Comparison of ENCODE assay signal across 20 cellular contexts in the genomic region with DNA sequence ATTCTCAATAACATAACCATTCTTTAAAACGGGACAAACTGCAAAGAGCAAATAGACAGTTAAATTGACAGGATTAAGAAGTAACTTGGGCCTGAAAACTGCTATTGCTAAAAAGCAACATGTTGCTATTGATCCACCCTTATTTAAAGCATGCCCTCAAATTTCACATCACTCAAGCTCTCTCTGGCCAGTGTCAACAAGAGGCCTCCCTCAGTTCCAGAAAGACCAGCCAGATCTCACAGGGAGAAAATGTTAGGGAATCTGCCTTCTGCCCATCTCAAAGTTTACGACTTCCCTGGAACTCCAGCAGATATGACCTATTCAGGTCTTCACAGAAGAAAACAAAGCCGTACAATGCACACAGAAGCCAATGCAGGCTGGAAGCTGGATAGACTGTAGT. TPM values are rescaled to one million over a fixed set of nuclear protein-coding genes. Genes with fewer than 3 reads are reported as not detected.
DNase-seq lines count a peak whose midpoint lies in the region; ATAC-seq and TF ChIP-seq lines count a peak whose summit lies in the region.
"Had no signal": no experiment of that assay in that cellular context is flagged by ENCODE, and none has a peak within 500 bp of the region (broad histone marks: within the 10 kb centered on the region; RNA-seq: fewer than 3 reads in every experiment).

No MANE protein-coding gene starts in this region.

- H3K27me3 ChIP-seq in BLaER1 (no peaks in the 10 kb centered on the region), osteoblast (ENCODE audit: insufficient read depth, low read length) (no peaks in the 10 kb centered on the region)
- no peaks in the 10 kb centered on the region for H3K27me3 ChIP-seq in effector memory CD4-positive, alpha-beta T cell (replicated peaks; ENCODE audit: control insufficient read depth, insufficient read depth, low read length, poor library complexity, severe bottlenecking)
- H3K27me3 ChIP-seq: gastroesophageal sphincter had no signal

- H4K20me1 ChIP-seq in BLaER1 (peaks cover 99% of the 10 kb centered on the region), osteoblast (ENCODE audit: insufficient read depth, low read length) (peaks cover 71% of the 10 kb centered on the region)

- peaks cover 56% of the 10 kb centered on the region for H3K4me1 Mint-ChIP-seq in HFFc6 (ENCODE audit: low read depth)
- H3K4me1 Mint-ChIP-seq in glutamatergic neuron (ENCODE audit: low read depth, unreplicated experiment): peaks cover 43% of the 10 kb centered on the region
- peaks cover 28% of the 10 kb centered on the region for H3K4me1 Mint-ChIP-seq in osteocyte (ENCODE audit: unreplicated experiment)

- DNase-seq in HFFc6 (no peak), glutamatergic neuron (no peak), osteocyte (ENCODE audit: extremely low spot score, unreplicated experiment) (no peak), osteoblast (ENCODE audit: insufficient read length, low spot score, missing footprints) (no peak), HT-29 (ENCODE audit: low spot score) (no peak)
- DNase-seq in effector memory CD4-positive, alpha-beta T cell: no peak
- DNase-seq: activated CD4-positive, alpha-beta T cell treated with anti-CD3 and anti-CD28 coated beads, Interleukin-2, amount 50 U/mL, for 48 hours; activated T-cell treated with anti-CD3 and anti-CD28 coated beads, Interleukin-2, amount 50 U/mL, for 1 hour; dermis blood vessel endothelial cell; lower lobe of right lung; natural killer cell; NCI-H187 treated with DMSO at 0.1 percent for 48 hours; SHP77; stimulated activated naive CD8-positive, alpha-beta T cell treated with anti-CD3 and anti-CD28 coated beads, Interleukin-15, Interleukin-2, amounts not matched to agents 100 U/mL and 50 U/mL, for 24 hours had no signal

- H3K27ac Mint-ChIP-seq in HFFc6: peak overlapping the region; percentile 42
- peak overlapping the region; percentile 98 for H3K27ac Mint-ChIP-seq in glutamatergic neuron (ENCODE audit: unreplicated experiment)
- peak overlapping the region; percentile 56 for H3K27ac Mint-ChIP-seq in osteocyte (ENCODE audit: unreplicated experiment)
- H3K27ac Mint-ChIP-seq: activated naive CD8-positive, alpha-beta T cell; IgD-negative memory B cell had no signal

- H3K9me3 ChIP-seq in BLaER1 (no peaks in the 10 kb centered on the region), osteoblast (ENCODE audit: low read depth, low read length) (no peaks in the 10 kb centered on the region)
- H3K9me3 ChIP-seq in effector memory CD4-positive, alpha-beta T cell (ENCODE audit: control insufficient read depth, low read length): no peaks in the 10 kb centered on the region
- H3K9me3 ChIP-seq: gastroesophageal sphincter, HAP-1, lower lobe of right lung had no signal

- H2AFZ ChIP-seq in osteoblast (ENCODE audit: low read length): no peak overlapping the region

- H3K27me3 Mint-ChIP-seq in HFFc6 (ENCODE audit: insufficient read depth) (no peaks in the 10 kb centered on the region; the same call in 1 of the 2 replicates), glutamatergic neuron (ENCODE audit: unreplicated experiment) (peaks cover 6% of the 10 kb centered on the region), osteocyte (ENCODE audit: unreplicated experiment) (no peaks in the 10 kb centered on the region)
- H3K27me3 Mint-ChIP-seq: activated naive CD8-positive, alpha-beta T cell; IgD-negative memory B cell had no signal

- peaks cover 4% of the 10 kb centered on the region; the same call in 1 of the 2 replicates for H3K36me3 Mint-ChIP-seq in HFFc6 (ENCODE audit: low read depth)
- H3K36me3 Mint-ChIP-seq in glutamatergic neuron (ENCODE audit: unreplicated experiment): no peaks in the 10 kb centered on the region
- peaks cover 9% of the 10 kb centered on the region for H3K36me3 Mint-ChIP-seq in osteocyte (ENCODE audit: unreplicated experiment)

- H3K4me1 ChIP-seq in BLaER1: peaks cover 45% of the 10 kb centered on the region
- peaks cover 36% of the 10 kb centered on the region for H3K4me1 ChIP-seq in osteoblast (ENCODE audit: insufficient read depth, low read length)
- H3K4me1 ChIP-seq in effector memory CD4-positive, alpha-beta T cell (ENCODE audit: control insufficient read depth, insufficient read depth, low read length, poor library complexity, severe bottlenecking): no peaks in the 10 kb centered on the region

- H3K4me2 ChIP-seq in BLaER1 (peak overlapping the region; percentile 69; the same call in 1 of the 2 replicates), osteoblast (ENCODE audit: insufficient read depth, low read length) (no peak overlapping the region)

- H3K9me3 Mint-ChIP-seq in HFFc6 (no peaks in the 10 kb centered on the region), glutamatergic neuron (ENCODE audit: unreplicated experiment) (peaks cover 8% of the 10 kb centered on the region), osteocyte (ENCODE audit: unreplicated experiment) (no peaks in the 10 kb centered on the region)
- H3K9me3 Mint-ChIP-seq: IgD-negative memory B cell, natural killer cell had no signal

- H3K4me3 Mint-ChIP-seq in HFFc6 (no peak overlapping the region; the same call in 1 of the 2 replicates), glutamatergic neuron (ENCODE audit: unreplicated experiment) (peak overlapping the region; percentile 79), osteocyte (ENCODE audit: unreplicated experiment) (no peak overlapping the region)
- H3K4me3 Mint-ChIP-seq: activated naive CD8-positive, alpha-beta T cell; IgD-negative memory B cell; natural killer cell had no signal

- peaks cover 85% of the 10 kb centered on the region for H3K79me2 ChIP-seq in osteoblast (ENCODE audit: insufficient read depth, low read length)

- ATAC-seq in GM18858 (IDR thresholded peaks at IDR 0.05; ENCODE audit: unreplicated experiment): no peak
- ATAC-seq: gastroesophageal sphincter; lower lobe of right lung; natural killer cell; stimulated activated naive CD8-positive, alpha-beta T cell treated with anti-CD3 and anti-CD28 coated beads, Interleukin-15, Interleukin-2, amounts not matched to agents 100 U/mL and 50 U/mL, for 24 hours had no signal

- TF ChIP-seq CTCF in HFFc6 (IDR thresholded peaks at IDR 0.05): no peak
- TF ChIP-seq CTCF in glutamatergic neuron (IDR thresholded peaks at IDR 0.05; ENCODE audit: partially characterized antibody, unreplicated experiment): no peak
- TF ChIP-seq CTCF in osteocyte (IDR thresholded peaks at IDR 0.05): no peak
- no peak for TF ChIP-seq CTCF in osteoblast (IDR thresholded peaks at IDR 0.05; ENCODE audit: extremely low read depth, low read depth, low read length)

- peaks cover 32% of the 10 kb centered on the region for H3K36me3 ChIP-seq in BLaER1
- peaks cover 16% of the 10 kb centered on the region for H3K36me3 ChIP-seq in osteoblast (ENCODE audit: insufficient read depth, low read length)
- H3K36me3 ChIP-seq in effector memory CD4-positive, alpha-beta T cell (ENCODE audit: control insufficient read depth, insufficient read depth, low read length): peaks cover 18% of the 10 kb centered on the region

- H3K27ac ChIP-seq in BLaER1: no peak overlapping the region
- no peak overlapping the region for H3K27ac ChIP-seq in osteoblast (ENCODE audit: low read depth, low read length)
- no peak overlapping the region for H3K27ac ChIP-seq in effector memory CD4-positive, alpha-beta T cell (ENCODE audit: insufficient read depth, low read length, poor library complexity, severe bottlenecking)

- H3K9ac ChIP-seq in BLaER1: no peak overlapping the region

- no peak overlapping the region for H3K4me3 ChIP-seq in BLaER1
- H3K4me3 ChIP-seq in osteoblast (ENCODE audit: insufficient read depth, low read length): no peak overlapping the region
- H3K4me3 ChIP-seq in effector memory CD4-positive, alpha-beta T cell (ENCODE audit: insufficient read depth, low read depth, low read length, poor library complexity, severe bottlenecking): no peak overlapping the region
- H3K4me3 ChIP-seq: gastroesophageal sphincter, HAP-1, lower lobe of right lung had no signal

RNA-seq across cellular contexts. Expression of gene CFAP20, which starts 9.0 kb away (rescaled TPM):
- 10 to 100 TPM; 31.6 to 35.9 (median 34.0) TPM for total RNA-seq in HFFc6 (2021; fragmentation: NEBNext Ultra II Directional; extraction: Animal tissue kit (Norgen Biotek cat#: 25700))
- total RNA-seq in glutamatergic neuron (ENCODE audit: unreplicated experiment) (48.6 TPM), osteocyte (28.7 TPM in 2 replicates), osteoblast (22.4 and 26.1 TPM in 2 replicates)
- total RNA-seq in HT-29 (2014; rRNA removed; shearing (Covaris generic)): 75.4 and 76.2 TPM in 2 replicates

Comparison
In these comparisons a context has a peak if more than half of its experiments do, and no peak if none do; other contexts are left out.
1. H3K27ac Mint-ChIP-seq: peak in every context shown above with its lines; median percentile 98 in glutamatergic neuron; 56 in osteocyte; 42 in HFFc6.